Comparison of ENCODE assay signal across 27 cellular contexts in genomic region chr7:120877706-120878105, GRCh38. TPM values are rescaled to one million over a fixed set of nuclear protein-coding genes. Genes with fewer than 3 reads are reported as not detected.
"Had no signal": no experiment of that assay in that cellular context is flagged by ENCODE, and none has a peak within 500 bp of the region (broad histone marks: within the 10 kb centered on the region; RNA-seq: fewer than 3 reads in every experiment).

No MANE protein-coding gene starts in this region.

- DNase-seq: activated CD4-positive, CD25-positive, alpha-beta regulatory T cell treated with anti-CD3 and anti-CD28 coated beads, Interleukin-2, amount 50 U/mL, for 72 hours; activated gamma-delta T cell treated with Interleukin-2 at 50 U/mL for 16 hours; activated T-cell treated with anti-CD3 and anti-CD28 coated beads, Interleukin-2, amount 50 U/mL, for 1 hour; aorta; central memory CD4-positive, alpha-beta T cell; dermis blood vessel endothelial cell; effector CD8-positive, alpha-beta T cell; heart left ventricle; left ventricle myocardium superior; mammary epithelial cell; midbrain; posterior cingulate gyrus; stimulated activated CD4-positive, alpha-beta T cell treated with anti-CD3 and anti-CD28 coated beads, Interleukin-15, amount 100 ng/mL, for 24 hours; stomach; WERI-Rb-1 had no signal

- H3K27ac Mint-ChIP-seq: activated naive CD4-positive, alpha-beta T cell treated with anti-CD3 and anti-CD28 coated beads, Interleukin-2, amount 50 U/mL, for 24 hours; natural killer cell treated with Interleukin-12 subunit alpha and Interleukin-12 subunit beta and Interleukin-15 and Interleukin-18, amount 100 ng/mL, for 72 hours; stimulated activated memory B cell treated with anti-CD40 and anti-IgM and Interleukin-4, amounts not matched to agents 10 μg/mL and 1 μg/mL and 100 μg/mL, for 72 hours had no signal

- H3K36me3 ChIP-seq: gastroesophageal sphincter, heart left ventricle, stomach, suprapubic skin, tibial nerve, WERI-Rb-1 had no signal

- H3K4me1 Mint-ChIP-seq: activated naive CD4-positive, alpha-beta T cell treated with anti-CD3 and anti-CD28 coated beads, Interleukin-2, amount 50 U/mL, for 24 hours; stimulated activated memory B cell treated with anti-CD40 and anti-IgM and Interleukin-4, amounts not matched to agents 10 μg/mL and 1 μg/mL and 100 μg/mL, for 72 hours had no signal

- FAIRE-seq: islet of Langerhans, TTC549, urothelium cell line had no signal

- H3K36me3 Mint-ChIP-seq: activated naive CD4-positive, alpha-beta T cell treated with anti-CD3 and anti-CD28 coated beads, Interleukin-2, amount 50 U/mL, for 24 hours; brain; natural killer cell treated with Interleukin-12 subunit alpha and Interleukin-12 subunit beta and Interleukin-15 and Interleukin-18, amount 100 ng/mL, for 72 hours; stimulated activated memory B cell treated with anti-CD40 and anti-IgM and Interleukin-4, amounts not matched to agents 10 μg/mL and 1 μg/mL and 100 μg/mL, for 72 hours had no signal

- H3K27me3 ChIP-seq: gastroesophageal sphincter, heart left ventricle, stomach, suprapubic skin, tibial nerve had no signal

- H3K4me3 ChIP-seq: gastroesophageal sphincter, heart left ventricle, smooth muscle cell, stomach, suprapubic skin, tibial nerve had no signal

- H3K9me3 Mint-ChIP-seq: activated naive CD4-positive, alpha-beta T cell treated with anti-CD3 and anti-CD28 coated beads, Interleukin-2, amount 50 U/mL, for 24 hours; brain; stimulated activated memory B cell treated with anti-CD40 and anti-IgM and Interleukin-4, amounts not matched to agents 10 μg/mL and 1 μg/mL and 100 μg/mL, for 72 hours had no signal

- ATAC-seq: gastroesophageal sphincter; heart left ventricle; left ventricle myocardium superior; natural killer cell treated with Interleukin-12 subunit alpha and Interleukin-12 subunit beta and Interleukin-15 and Interleukin-18, amount 100 ng/mL, for 72 hours; sciatic nerve; stimulated activated memory B cell treated with anti-CD40 and anti-IgM and Interleukin-4, amounts not matched to agents 10 μg/mL and 1 μg/mL and 100 μg/mL, for 72 hours had no signal

- H3K4me3 Mint-ChIP-seq: activated naive CD4-positive, alpha-beta T cell treated with anti-CD3 and anti-CD28 coated beads, Interleukin-2, amount 50 U/mL, for 24 hours; natural killer cell treated with Interleukin-12 subunit alpha and Interleukin-12 subunit beta and Interleukin-15 and Interleukin-18, amount 100 ng/mL, for 72 hours; stimulated activated memory B cell treated with anti-CD40 and anti-IgM and Interleukin-4, amounts not matched to agents 10 μg/mL and 1 μg/mL and 100 μg/mL, for 72 hours had no signal

RNA-seq across cellular contexts. Expression of gene TSPAN12, which starts 19.8 kb away (rescaled TPM):
- total RNA-seq: natural killer cell treated with Interleukin-12 subunit alpha and Interleukin-12 subunit beta and Interleukin-15 and Interleukin-18, amount 100 ng/mL, for 72 hours had no signal
